In genomic region chr15:51702710-51703109, GRCh38 we compare ENCODE assay signal across 12 cellular contexts. TPM values are rescaled to one million over a fixed set of nuclear protein-coding genes. Genes with fewer than 3 reads are reported as not detected.
"Had no signal": no experiment of that assay in that cellular context is flagged by ENCODE, and none has a peak within 500 bp of the region (broad histone marks: within the 10 kb centered on the region; RNA-seq: fewer than 3 reads in every experiment).

No MANE protein-coding gene starts in this region.

- ATAC-seq: HCT116, HepG2 had no signal

- H3K4me3 ChIP-seq: GM23248, HAP-1 had no signal

- DNase-seq: GM23248, GOT3, H7, HFFc6, IMR-90, KBM-7 had no signal

- H3K36me3 ChIP-seq: HAP-1 had no signal

- H3K9me3 ChIP-seq: HAP-1 had no signal

- H3K27ac ChIP-seq: GM23248, HL-60 had no signal

- H3K4me1 ChIP-seq: HAP-1 had no signal

- FAIRE-seq: HepG2 had no signal

RNA-seq across cellular contexts. Expression of gene SCG3, which starts 21.4 kb away (rescaled TPM):
- total RNA-seq: GM23248, H4, HepG2, HFFc6, HT1080, IMR-90 had no signal
- polyA plus RNA-seq: GM23248, HepG2 had no signal
